ENCODE assay signal across 20 cellular contexts in the genomic region with DNA sequence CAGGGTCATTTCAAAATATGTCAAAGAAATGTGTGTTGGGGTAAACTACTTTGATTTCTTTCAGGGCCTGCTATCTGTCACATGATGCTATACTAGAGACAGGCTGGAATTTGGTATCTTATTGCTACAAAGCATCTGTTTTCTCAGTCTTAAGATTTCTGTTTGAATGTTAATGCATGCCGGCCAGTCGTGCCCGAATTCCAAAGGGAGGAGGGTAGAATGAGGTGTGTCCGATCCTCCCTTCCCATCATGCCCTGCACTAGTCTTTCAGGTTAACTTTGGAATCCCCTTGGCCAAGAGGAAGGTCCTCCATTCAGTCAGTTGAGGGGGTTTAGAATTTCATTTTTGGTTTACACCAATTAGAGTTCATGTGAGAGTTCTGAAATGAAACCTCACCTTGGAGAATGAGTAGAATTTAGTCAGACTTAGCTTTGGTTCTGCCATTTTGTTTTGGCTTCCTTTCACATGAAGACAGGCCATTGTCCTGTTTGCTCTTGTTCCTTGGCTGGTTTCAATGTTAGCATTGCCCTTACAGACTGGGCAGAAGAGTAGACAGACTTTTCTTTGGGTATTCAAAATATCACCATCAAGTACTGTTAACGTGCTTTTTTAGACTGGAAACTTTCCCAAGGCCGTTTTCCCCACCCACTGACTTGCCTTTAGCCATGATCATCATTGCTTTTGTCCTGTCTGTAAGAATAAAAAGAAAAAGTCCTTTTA.
DNase-seq lines count a peak whose midpoint lies in the region; ATAC-seq and TF ChIP-seq lines count a peak whose summit lies in the region.
"Had no signal": no experiment of that assay in that cellular context is flagged by ENCODE, and none has a peak within 500 bp of the region (broad histone marks: within the 10 kb centered on the region; RNA-seq: fewer than 3 reads in every experiment).

No MANE protein-coding gene starts in this region.

- H3K9me3 ChIP-seq in CD4-positive, alpha-beta memory T cell (ENCODE audit: control insufficient read depth in 1 of 2, low read length in 2 of 2): no peaks in the 10 kb centered on the region
- H3K9me3 ChIP-seq in endodermal cell (ENCODE audit: control insufficient read depth, low read length): peaks cover 8% of the 10 kb centered on the region
- H3K9me3 ChIP-seq: SJSA1 had no signal

- H3K4me1 ChIP-seq in CD4-positive, alpha-beta memory T cell (ENCODE audit: insufficient read depth, low read length): peaks cover 14% of the 10 kb centered on the region
- H3K4me1 ChIP-seq in endodermal cell (ENCODE audit: control insufficient read depth, insufficient read depth, low read length): no peaks in the 10 kb centered on the region

- no peak overlapping the region for H3K4me3 Mint-ChIP-seq in CD4-positive, alpha-beta memory T cell
- no peak overlapping the region for H3K4me3 Mint-ChIP-seq in T-cell
- no peak overlapping the region for H3K4me3 Mint-ChIP-seq in endodermal cell
- H3K4me3 Mint-ChIP-seq in nephron: no peak overlapping the region
- H3K4me3 Mint-ChIP-seq: activated naive CD4-positive, alpha-beta T cell treated with anti-CD3 and anti-CD28 coated beads for 36 hours had no signal

- POLR2A ChIA-PET in CD4-positive, alpha-beta memory T cell (lab: Charles Lee; ENCODE audit: partially characterized antibody): no interaction called here
- POLR2A ChIA-PET in T-cell (lab: Charles Lee): no interaction called here

- ATAC-seq in T-cell (replicated peaks in 1 of 4) (no peak), HG03342 (IDR thresholded peaks at IDR 0.05; ENCODE audit: unreplicated experiment) (no peak), HG03135 (IDR thresholded peaks at IDR 0.05; ENCODE audit: unreplicated experiment) (no peak)

- TF ChIP-seq CTCF in endodermal cell (conservative IDR thresholded peaks at IDR 0.05) (no peak), nephron (IDR thresholded peaks at IDR 0.05; ENCODE audit: unreplicated experiment in 3 of 3) (no peak)

- no peak for DNase-seq in CD4-positive, alpha-beta memory T cell
- DNase-seq in T-cell: no peak
- peak; percentile 77 for DNase-seq in endodermal cell
- no peak for DNase-seq in NCI-H446 treated with DMSO at 0.1 percent for 48 hours (lab: John Stamatoyannopoulos, UW)
- DNase-seq in ecto neural progenitor cell (ENCODE audit: low spot score): no peak
- DNase-seq: activated CD4-positive, alpha-beta T cell treated with anti-CD3 and anti-CD28 coated beads for 4 hours; activated naive CD4-positive, alpha-beta T cell treated with anti-CD3 and anti-CD28 coated beads for 36 hours; cortex of kidney; foreskin fibroblast; hypothalamus; NCI-H1105 treated with DMSO at 0.1 percent for 48 hours; nucleus accumbens; stimulated activated CD4-positive, alpha-beta T cell treated with anti-CD3 and anti-CD28 coated beads, Interleukin-15, amount 100 ng/mL, for 24 hours; stimulated activated naive CD4-positive, alpha-beta T cell treated with Interleukin-2 at 50 U/mL for 16 hours; T-helper 9 cell; trophoblast cell had no signal

- peak overlapping the region; percentile 54 for H3K9ac ChIP-seq in endodermal cell (ENCODE audit: extremely low read depth, low read length, poor library complexity, severe bottlenecking)

- no peak overlapping the region for H3K27ac ChIP-seq in CD4-positive, alpha-beta memory T cell (ENCODE audit: low read depth, low read length)
- H3K27ac ChIP-seq in endodermal cell (ENCODE audit: low read depth, low read length): no peak overlapping the region
- H3K27ac ChIP-seq: SJSA1 had no signal

- peaks cover 0 to 8% of the 10 kb centered on the region in 2 donors for H3K36me3 Mint-ChIP-seq in CD4-positive, alpha-beta memory T cell
- peaks cover 3% of the 10 kb centered on the region for H3K36me3 Mint-ChIP-seq in T-cell
- H3K36me3 Mint-ChIP-seq in endodermal cell (ENCODE audit: low read depth): no peaks in the 10 kb centered on the region
- no peaks in the 10 kb centered on the region for H3K36me3 Mint-ChIP-seq in nephron (ENCODE audit: low read depth)

- no peaks in the 10 kb centered on the region for H3K36me3 ChIP-seq in CD4-positive, alpha-beta memory T cell (ENCODE audit: insufficient read depth, low read length)
- no peaks in the 10 kb centered on the region for H3K36me3 ChIP-seq in endodermal cell (ENCODE audit: control insufficient read depth, insufficient read depth, low read length)
- H3K36me3 ChIP-seq: SJSA1 had no signal

- peak overlapping the region in 6 of 7 donors; percentile 46 to 90 (median 76) for H3K27ac Mint-ChIP-seq in CD4-positive, alpha-beta memory T cell
- H3K27ac Mint-ChIP-seq in T-cell (peak overlapping the region; percentile 28 to 46), endodermal cell (peak overlapping the region; percentile 87), nephron (peak overlapping the region; percentile 32 to 85 (median 39))
- H3K27ac Mint-ChIP-seq: activated naive CD4-positive, alpha-beta T cell treated with anti-CD3 and anti-CD28 coated beads for 36 hours had no signal

- 54 to 56% methylated on average over 4 to 6 of the region's 6 CpGs for WGBS in endodermal cell (ENCODE audit: insufficient coverage in 1 of 2, insufficient read length in 1 of 2), 2 experiments

- CTCF ChIA-PET in CD4-positive, alpha-beta memory T cell (lab: Charles Lee; ENCODE audit: partially characterized antibody): no interaction called here
- CTCF ChIA-PET in T-cell (lab: Charles Lee): no interaction called here

- H3K9me3 Mint-ChIP-seq in CD4-positive, alpha-beta memory T cell: peaks cover 0 to 6% (median 0%) of the 10 kb centered on the region in 8 donors
- H3K9me3 Mint-ChIP-seq in T-cell (peaks cover 0 to 4% (median 0%) of the 10 kb centered on the region in 3 donors), endodermal cell (peaks cover 19% of the 10 kb centered on the region), nephron (peaks cover 2% of the 10 kb centered on the region)

- intact Hi-C loops in CD4-positive, alpha-beta memory T cell (cut with micrococcal nuclease): loop anchor here (5.0 kb wide), 1 partner anchor 857 kb away; a partner anchor contains a TSS

- H3K27me3 Mint-ChIP-seq in CD4-positive, alpha-beta memory T cell: no peaks in the 10 kb centered on the region
- H3K27me3 Mint-ChIP-seq in T-cell (no peaks in the 10 kb centered on the region), endodermal cell (ENCODE audit: insufficient read depth) (peaks cover 1% of the 10 kb centered on the region), nephron (ENCODE audit: low read depth) (no peaks in the 10 kb centered on the region)

- H3K4me3 ChIP-seq in CD4-positive, alpha-beta memory T cell (ENCODE audit: low read length in 2 of 2): no peak overlapping the region
- peak overlapping the region; percentile 6 for H3K4me3 ChIP-seq in endodermal cell (ENCODE audit: low read length)
- H3K4me3 ChIP-seq: SJSA1 had no signal

- no peaks in the 10 kb centered on the region for H3K27me3 ChIP-seq in CD4-positive, alpha-beta memory T cell (ENCODE audit: insufficient read depth, low read length)
- H3K27me3 ChIP-seq in endodermal cell (ENCODE audit: control insufficient read depth, insufficient read depth, low read length, poor library complexity, severe bottlenecking): no peaks in the 10 kb centered on the region
- H3K27me3 ChIP-seq: SJSA1 had no signal

- H3K4me1 Mint-ChIP-seq in CD4-positive, alpha-beta memory T cell: peaks cover 28 to 50% (median 40%) of the 10 kb centered on the region in 4 donors
- H3K4me1 Mint-ChIP-seq in T-cell: peaks cover 34 to 54% (median 46%) of the 10 kb centered on the region in 3 donors
- H3K4me1 Mint-ChIP-seq in endodermal cell: peaks cover 11% of the 10 kb centered on the region
- H3K4me1 Mint-ChIP-seq in nephron: peaks cover 24% of the 10 kb centered on the region

Comparison
In these comparisons a context has a peak if more than half of its experiments do, and no peak if none do; other contexts are left out.
1. H3K27ac Mint-ChIP-seq: peak in every context shown above with its lines; median percentile 87 in endodermal cell; 76 in CD4-positive, alpha-beta memory T cell; 39 in nephron; 37 in T-cell.